ENCODE assay signal across 18 cellular contexts in genomic region chr18:398866-399637, GRCh38.
DNase-seq lines count a peak whose midpoint lies in the region; FAIRE-seq and TF ChIP-seq lines count a peak whose summit lies in the region.
"Had no signal": no experiment of that assay in that cellular context is flagged by ENCODE, and none has a peak within 500 bp of the region (broad histone marks: within the 10 kb centered on the region; RNA-seq: fewer than 3 reads in every experiment).

No MANE protein-coding gene starts in this region.

- H3K27ac Mint-ChIP-seq in H9 (no peak overlapping the region; a peak in 1 of 7 replicates), nephron (peak overlapping the region; percentile 37 to 85 (median 55))
- H3K27ac Mint-ChIP-seq: activated CD4-positive, alpha-beta T cell treated with anti-CD3 and anti-CD28 coated beads for 36 hours; activated naive CD4-positive, alpha-beta T cell treated with anti-CD3 and anti-CD28 coated beads, Interleukin-2, amount 10 ng/mL, durations not matched to agents 7 days and 5 days had no signal

- H3K14ac ChIP-seq in H9 (ENCODE audit: insufficient read depth, low read length) = no peak overlapping the region

- H3K27me3 ChIP-seq in H9 (ENCODE audit: insufficient read depth, low read length) = no peaks in the 10 kb centered on the region
- H3K27me3 ChIP-seq in PC-9 (ENCODE audit: insufficient read depth, low read depth) = peaks cover 71% of the 10 kb centered on the region
- H3K27me3 ChIP-seq in stomach = no peaks in the 10 kb centered on the region
- H3K27me3 ChIP-seq: brain microvascular endothelial cell, SJCRH30 had no signal

- H3K36me3 ChIP-seq in PC-9 (ENCODE audit: low read depth) (no peaks in the 10 kb centered on the region), stomach (no peaks in the 10 kb centered on the region)
- H3K36me3 ChIP-seq: brain microvascular endothelial cell, SJCRH30 had no signal

- H3K4ac ChIP-seq in H9 (ENCODE audit: low read depth, low read length) = no peak overlapping the region

- TF ChIP-seq POLR2A in stomach (IDR thresholded peaks at IDR 0.05) = no peak
- no peak for TF ChIP-seq POLR2A in GM12892 (IDR thresholded peaks at IDR 0.05; ENCODE audit: low read depth, low read length)

- H2BK12ac ChIP-seq in H9 (ENCODE audit: insufficient read length, low read depth, low read length) = no peak overlapping the region

- FAIRE-seq in GM12892 (lab: Jason Lieb, UNC) (no peak), urothelium cell line (lab: Jason Lieb, UNC) (no peak)

- CTCF ChIA-PET in PC-9 (lab: Charles Lee) = no interaction called here

- H2BK120ac ChIP-seq in H9 (ENCODE audit: low read depth, low read length, poor library complexity, severe bottlenecking) = no peak overlapping the region

- TF ChIP-seq CTCF in H9 (conservative IDR thresholded peaks at IDR 0.05) (no peak), PC-9 (conservative IDR thresholded peaks at IDR 0.05) (no peak), nephron (IDR thresholded peaks at IDR 0.05; ENCODE audit: unreplicated experiment in 3 of 3) (no peak), stomach (IDR thresholded peaks at IDR 0.05) (no peak)

- H4K5ac ChIP-seq in H9 (ENCODE audit: insufficient read length, low read depth, low read length) = no peak overlapping the region

- no peak overlapping the region for H2AK5ac ChIP-seq in H9 (ENCODE audit: insufficient read length, low read length)

- no CpG with 5 or more reads among the region's 8 CpGs for WGBS in H9 (ENCODE audit: extremely low coverage, insufficient read length, low lambda C conversion rate)
- WGBS in stomach, 5 donors = 45 to 55% (median 48%) methylated on average over 7 to 8 of the region's 8 CpGs

- H3F3A ChIP-seq in PC-9 (ENCODE audit: insufficient read depth, low read depth) = no peaks in the 10 kb centered on the region

- H3T11ph ChIP-seq in H9 (ENCODE audit: low read length) = no peak overlapping the region

- no peak overlapping the region for H2BK5ac ChIP-seq in H9 (ENCODE audit: insufficient read length, low read length)

- no peaks in the 10 kb centered on the region for H3K9me2 ChIP-seq in PC-9 (ENCODE audit: insufficient read depth)

- no peak overlapping the region for H4K8ac ChIP-seq in H9 (replicated peaks; ENCODE audit: insufficient read length, low read depth, low read length)

- H3K79me2 ChIP-seq in H9 (ENCODE audit: insufficient read depth, low read length) (no peaks in the 10 kb centered on the region), PC-9 (ENCODE audit: low read depth) (no peaks in the 10 kb centered on the region)

- H3K4me1 Mint-ChIP-seq in H9 (no peaks in the 10 kb centered on the region), nephron (peaks cover 61% of the 10 kb centered on the region)
- H3K4me1 Mint-ChIP-seq: activated CD4-positive, alpha-beta T cell treated with anti-CD3 and anti-CD28 coated beads for 36 hours; activated naive CD4-positive, alpha-beta T cell treated with anti-CD3 and anti-CD28 coated beads, Interleukin-2, amount 10 ng/mL, durations not matched to agents 7 days and 5 days had no signal

- H3K9ac ChIP-seq in H9 (ENCODE audit: extremely low read depth, insufficient read length, low read length) = no peak overlapping the region

- H3K4me3 Mint-ChIP-seq in H9 (no peak overlapping the region), nephron (no peak overlapping the region)
- H3K4me3 Mint-ChIP-seq: activated CD4-positive, alpha-beta T cell treated with anti-CD3 and anti-CD28 coated beads for 36 hours; activated naive CD4-positive, alpha-beta T cell treated with anti-CD3 and anti-CD28 coated beads, Interleukin-2, amount 10 ng/mL, durations not matched to agents 7 days and 5 days had no signal

- H3K79me1 ChIP-seq in H9 (ENCODE audit: insufficient read depth, low read depth, low read length, poor library complexity, severe bottlenecking) = no peaks in the 10 kb centered on the region

- H3K27ac ChIP-seq in H9 (ENCODE audit: insufficient read length, low read depth, low read length) (no peak overlapping the region), PC-9 (no peak overlapping the region), stomach (peak overlapping the region in 1 of 5 donors; percentile 29)
- H3K27ac ChIP-seq: brain microvascular endothelial cell, SJCRH30 had no signal

- no peak overlapping the region for H3K56ac ChIP-seq in H9 (ENCODE audit: insufficient read length, low read depth, low read length)

- H2BK20ac ChIP-seq in H9 (ENCODE audit: low read depth, low read length, poor library complexity, severe bottlenecking) = no peak overlapping the region

- H3K4me2 ChIP-seq in H9 (ENCODE audit: insufficient read depth, insufficient read length, low read length) (no peak overlapping the region), PC-9 (peak overlapping the region; percentile 9; the same call in 1 of the 2 replicates)

- H3K4me3 ChIP-seq in PC-9 (no peak overlapping the region), stomach (no peak overlapping the region)
- H3K4me3 ChIP-seq: SJCRH30 had no signal

- H3K27me3 Mint-ChIP-seq in H9 (ENCODE audit: low read depth) = peaks cover 1% of the 10 kb centered on the region; the same call in 1 of the 2 replicates
- peaks cover 4% of the 10 kb centered on the region for H3K27me3 Mint-ChIP-seq in nephron (ENCODE audit: low read depth)

- H3K9me3 ChIP-seq in H9 (ENCODE audit: control insufficient read depth, low read depth, low read length) = no peaks in the 10 kb centered on the region
- no peaks in the 10 kb centered on the region; the same call in 1 of the 2 replicates for H3K9me3 ChIP-seq in PC-9 (ENCODE audit: insufficient read depth, low read depth)
- H3K9me3 ChIP-seq in stomach = peaks cover 0 to 4% (median 0%) of the 10 kb centered on the region in 4 donors
- H3K9me3 ChIP-seq: SJCRH30 had no signal

- TF ChIP-seq EP300 in stomach (IDR thresholded peaks at IDR 0.05) = no peak

- peaks cover 0 to 4% of the 10 kb centered on the region in 2 experiments; a peak in 2 of 5 replicates for H3K9me3 Mint-ChIP-seq in H9
- peaks cover 4% of the 10 kb centered on the region for H3K9me3 Mint-ChIP-seq in nephron
- H3K9me3 Mint-ChIP-seq: activated naive CD4-positive, alpha-beta T cell treated with anti-CD3 and anti-CD28 coated beads, Interleukin-2, amount 10 ng/mL, durations not matched to agents 7 days and 5 days had no signal

- peak; percentile 16 for DNase-seq in COR-L47 (lab: John Stamatoyannopoulos, UW)
- no peak for DNase-seq in H9
- peak in 1 of 2 experiments; percentile 58 for DNase-seq in PC-9
- DNase-seq in activated gamma-delta T cell treated with Interleukin-2 at 50 U/mL for 16 hours = no peak
- DNase-seq in stomach = no peak
- DNase-seq in GM12892 (ENCODE audit: insufficient read length) = no peak
- DNase-seq in urothelium cell line (ENCODE audit: low spot score) = no peak
- DNase-seq: activated CD4-positive, alpha-beta T cell treated with anti-CD3 and anti-CD28 coated beads for 36 hours; activated naive CD4-positive, alpha-beta T cell treated with anti-CD3 and anti-CD28 coated beads, Interleukin-2, amount 10 ng/mL, durations not matched to agents 7 days and 5 days; activated T-cell treated with anti-CD3 and anti-CD28 coated beads for 4 hours; brain microvascular endothelial cell; cortex of kidney; erythroblast; occipital lobe; SJCRH30; stimulated activated CD4-positive, alpha-beta T cell treated with anti-CD3 and anti-CD28 coated beads, Interleukin-4, amount 100 ng/mL, for 1 hour; T1000 had no signal

- no TSS peak for BruUV-seq in PC-9 (replicated peaks; lab: Mats Ljungman, UMichigan)

- no peaks in the 10 kb centered on the region; a peak in 1 of 7 replicates for H3K36me3 Mint-ChIP-seq in H9 (ENCODE audit: insufficient read depth in 1 of 3, low read depth in 3 of 3)
- H3K36me3 Mint-ChIP-seq in nephron (ENCODE audit: low read depth) = peaks cover 15% of the 10 kb centered on the region
- H3K36me3 Mint-ChIP-seq: activated naive CD4-positive, alpha-beta T cell treated with anti-CD3 and anti-CD28 coated beads, Interleukin-2, amount 10 ng/mL, durations not matched to agents 7 days and 5 days had no signal

- H3K18ac ChIP-seq in H9 (ENCODE audit: insufficient read length, low read depth, low read length) = peak overlapping the region; percentile 4

- no peak overlapping the region for H3K23ac ChIP-seq in H9 (ENCODE audit: insufficient read length, low read depth, low read length)

- POLR2A ChIA-PET in PC-9 (lab: Charles Lee; ENCODE audit: unreplicated experiment) = no interaction called here

- no peaks in the 10 kb centered on the region for H4K20me1 ChIP-seq in H9 (ENCODE audit: control insufficient read depth, insufficient read depth, insufficient read length)
- H4K20me1 ChIP-seq in PC-9 (ENCODE audit: insufficient read depth) = no peaks in the 10 kb centered on the region

- no peak overlapping the region for H2AFZ ChIP-seq in H9 (ENCODE audit: low read length)
- no peak overlapping the region for H2AFZ ChIP-seq in PC-9

- no peaks in the 10 kb centered on the region for H3K23me2 ChIP-seq in H9 (ENCODE audit: insufficient read length, low read depth, low read length, poor library complexity, severe bottlenecking)

- H3K4me1 ChIP-seq in H9 (ENCODE audit: insufficient read depth, low read length) = no peaks in the 10 kb centered on the region
- no peaks in the 10 kb centered on the region for H3K4me1 ChIP-seq in PC-9 (replicated peaks; ENCODE audit: insufficient read depth)
- peaks cover 20 to 43% (median 30%) of the 10 kb centered on the region in 4 donors for H3K4me1 ChIP-seq in stomach
- H3K4me1 ChIP-seq: SJCRH30 had no signal

- no peak overlapping the region for H4K91ac ChIP-seq in H9 (ENCODE audit: insufficient read length, low read depth, low read length)

- intact Hi-C loops in PC-9 (cut with micrococcal nuclease; ENCODE audit: unreplicated experiment) = no loop called here
- intact Hi-C loops in stomach (cut with DNase I; ENCODE audit: low total_unique reads) = no loop called here

- no peak overlapping the region for H2BK15ac ChIP-seq in H9 (ENCODE audit: low read depth, low read length)

Comparison
In these comparisons a context has a peak if more than half of its experiments do, and no peak if none do; other contexts are left out.
1. H3K27ac Mint-ChIP-seq: peak in nephron (3 of 3); none in H9 (0 of 3).